ENCODE assay signal across 20 cellular contexts in genomic region chr15:78685925-78686324, GRCh38. TPM values are rescaled to one million over a fixed set of nuclear protein-coding genes. Genes with fewer than 3 reads are reported as not detected.
DNase-seq lines count a peak whose midpoint lies in the region; ATAC-seq and TF ChIP-seq lines count a peak whose summit lies in the region.
"Had no signal": no experiment of that assay in that cellular context is flagged by ENCODE, and none has a peak within 500 bp of the region (broad histone marks: within the 10 kb centered on the region; RNA-seq: fewer than 3 reads in every experiment).

No MANE protein-coding gene starts in this region.

- no peak overlapping the region for H2AK5ac ChIP-seq in mesendoderm (ENCODE audit: low read length)

- H3K4me3 ChIP-seq in GM23338 = no peak overlapping the region
- no peak overlapping the region for H3K4me3 ChIP-seq in RWPE2 (ENCODE audit: severe bottlenecking)
- no peak overlapping the region for H3K4me3 ChIP-seq in mesendoderm (ENCODE audit: low read length)
- no peak overlapping the region for H3K4me3 ChIP-seq in thymus (ENCODE audit: low read length)
- H3K4me3 ChIP-seq: HAP-1 had no signal

- no peak overlapping the region for H3K4me3 Mint-ChIP-seq in GM23338
- H3K4me3 Mint-ChIP-seq: CD4-positive, CD25-positive, alpha-beta regulatory T cell had no signal

- DNase-seq in GM23338 (ENCODE audit: low spot score) (no peak), RWPE2 (ENCODE audit: low spot score) (peak; percentile 29), mesendoderm (no peak), NCI-H524 (lab: John Stamatoyannopoulos, UW) (no peak), NCI-H2171 (lab: John Stamatoyannopoulos, UW) (no peak)
- DNase-seq: ACHN; AML-193; Caco-2; CD4-positive, CD25-positive, alpha-beta regulatory T cell; DMS153; NCI-H1092; NCI-H146; NCI-H2081 treated with DMSO at 0.1 percent for 48 hours; NCI-H510A treated with DMSO at 0.1 percent for 48 hours; SHP77 treated with DMSO at 0.1 percent for 48 hours had no signal

- H3K9ac ChIP-seq in mesendoderm (ENCODE audit: low read length) = no peak overlapping the region
- H3K9ac ChIP-seq: KMS-11 had no signal

- no peaks in the 10 kb centered on the region for H3K79me2 ChIP-seq in GM23338 (replicated peaks; ENCODE audit: insufficient read depth)
- H3K79me2 ChIP-seq in mesendoderm (ENCODE audit: control insufficient read depth, insufficient read depth, low read length) = no peaks in the 10 kb centered on the region

- no peak overlapping the region for H3K18ac ChIP-seq in mesendoderm (ENCODE audit: low read length)

- H2AFZ ChIP-seq in GM23338 = peak overlapping the region; percentile 69

- no peaks in the 10 kb centered on the region for H3K9me2 ChIP-seq in GM23338 (ENCODE audit: insufficient read depth)

- ATAC-seq in GM23338 = no peak
- ATAC-seq in RWPE2 (ENCODE audit: low read depth) = no peak
- ATAC-seq in HG03280 (IDR thresholded peaks at IDR 0.05; ENCODE audit: unreplicated experiment) = no peak

- H4K8ac ChIP-seq in mesendoderm (ENCODE audit: low read depth, low read length) = no peak overlapping the region

- H2BK5ac ChIP-seq in mesendoderm (ENCODE audit: low read length) = no peak overlapping the region

- no peaks in the 10 kb centered on the region for H3K9me3 ChIP-seq in RWPE2 (ENCODE audit: severe bottlenecking)
- H3K9me3 ChIP-seq in thymus (ENCODE audit: control insufficient read depth) = no peaks in the 10 kb centered on the region
- H3K9me3 ChIP-seq: Caco-2, HAP-1 had no signal

- H3K27ac ChIP-seq in GM23338 (ENCODE audit: low read depth) = no peak overlapping the region
- H3K27ac ChIP-seq in RWPE2 (ENCODE audit: poor library complexity, severe bottlenecking) = no peak overlapping the region
- no peak overlapping the region for H3K27ac ChIP-seq in mesendoderm (ENCODE audit: low read depth, low read length)
- peak overlapping the region; percentile 77 for H3K27ac ChIP-seq in thymus (ENCODE audit: low read depth)
- H3K27ac ChIP-seq: KMS-11 had no signal

- H3K9me3 Mint-ChIP-seq in GM23338 = no peaks in the 10 kb centered on the region; the same call in 2 of the 3 replicates

- no peak for TF ChIP-seq CTCF in GM23338 (conservative IDR thresholded peaks at IDR 0.05; ENCODE audit: low read depth in 2 of 2)
- TF ChIP-seq CTCF in RWPE2 (IDR thresholded peaks at IDR 0.05; ENCODE audit: poor library complexity, severe bottlenecking) = no peak

- H2BK15ac ChIP-seq in mesendoderm (replicated peaks; ENCODE audit: low read depth) = no peak overlapping the region

- H4K20me1 ChIP-seq in GM23338 (replicated peaks; ENCODE audit: insufficient read depth) = no peaks in the 10 kb centered on the region

- H3K23ac ChIP-seq in mesendoderm (ENCODE audit: low read length) = no peak overlapping the region

- H3K56ac ChIP-seq in mesendoderm (ENCODE audit: low read length) = peak overlapping the region; percentile 17

- H3K4ac ChIP-seq in mesendoderm (ENCODE audit: low read depth, low read length) = no peak overlapping the region

- no peaks in the 10 kb centered on the region for H3K36me3 Mint-ChIP-seq in GM23338 (ENCODE audit: low read depth)
- H3K36me3 Mint-ChIP-seq: CD4-positive, CD25-positive, alpha-beta regulatory T cell had no signal

- H3K27me3 ChIP-seq in GM23338 (ENCODE audit: insufficient read depth) (no peaks in the 10 kb centered on the region), RWPE2 (ENCODE audit: insufficient read depth, poor library complexity, severe bottlenecking) (no peaks in the 10 kb centered on the region), mesendoderm (ENCODE audit: insufficient read depth, low read length, poor library complexity) (no peaks in the 10 kb centered on the region), thymus (ENCODE audit: control insufficient read depth, insufficient read depth) (no peaks in the 10 kb centered on the region)

- H3K36me3 ChIP-seq in GM23338 (ENCODE audit: insufficient read depth) (no peaks in the 10 kb centered on the region), RWPE2 (ENCODE audit: low read depth) (no peaks in the 10 kb centered on the region), mesendoderm (ENCODE audit: control insufficient read depth, insufficient read depth, low read length) (no peaks in the 10 kb centered on the region), thymus (ENCODE audit: control insufficient read depth, insufficient read depth) (no peaks in the 10 kb centered on the region)
- H3K36me3 ChIP-seq: HAP-1 had no signal

- no peak overlapping the region for H4K5ac ChIP-seq in mesendoderm (ENCODE audit: low read length)

- no CpG with 5 or more reads among the region's 8 CpGs for WGBS in mesendoderm (ENCODE audit: extremely low coverage, insufficient coverage, low lambda C conversion rate)
- WGBS in thymus = 89% methylated on average over 8 of the region's 8 CpGs

- no peaks in the 10 kb centered on the region; the same call in 1 of the 2 replicates for H3F3A ChIP-seq in GM23338 (replicated peaks; ENCODE audit: low read depth)

- peaks cover 43% of the 10 kb centered on the region for H3K4me1 Mint-ChIP-seq in GM23338

- H2BK120ac ChIP-seq in mesendoderm (ENCODE audit: low read depth, low read length) = no peak overlapping the region

- H3K79me1 ChIP-seq in mesendoderm (ENCODE audit: low read length) = no peaks in the 10 kb centered on the region

- H3K4me2 ChIP-seq in GM23338 = peak overlapping the region; percentile 56; the same call in 1 of the 2 replicates
- no peak overlapping the region for H3K4me2 ChIP-seq in mesendoderm (ENCODE audit: low read length)
- H3K4me2 ChIP-seq: KMS-11 had no signal

- H3K27ac Mint-ChIP-seq in GM23338 = peak overlapping the region; percentile 78; the same call in 1 of the 2 replicates

- peaks cover 31% of the 10 kb centered on the region for H3K4me1 ChIP-seq in GM23338 (ENCODE audit: insufficient read depth)
- peaks cover 14% of the 10 kb centered on the region for H3K4me1 ChIP-seq in RWPE2 (ENCODE audit: insufficient read depth, poor library complexity, severe bottlenecking)
- H3K4me1 ChIP-seq in mesendoderm (ENCODE audit: control insufficient read depth, low read depth, low read length) = peaks cover 12% of the 10 kb centered on the region
- H3K4me1 ChIP-seq in thymus (ENCODE audit: control insufficient read depth, insufficient read depth, low read length) = peaks cover 18% of the 10 kb centered on the region
- H3K4me1 ChIP-seq: Caco-2, HAP-1 had no signal

- H3K27me3 Mint-ChIP-seq in GM23338 (ENCODE audit: insufficient read depth, low read depth, poor library complexity) = peaks cover 9% of the 10 kb centered on the region

TF ChIP-seq in GM23338, 12 proteins besides CTCF, POLR2A, EP300 and RAD21 (continues in another document):
- no peak for TF ChIP-seq NANOG (IDR thresholded peaks at IDR 0.05; ENCODE audit: borderline replicate concordance)
- no peak for TF ChIP-seq EZH2 (IDR thresholded peaks at IDR 0.05; ENCODE audit: low read depth, unreplicated experiment)
- TF ChIP-seq CREB1 (CRISPR knock-in tag; IDR thresholded peaks at IDR 0.05; ENCODE audit: low read depth) = no peak
- no peak for TF ChIP-seq POLR2AphosphoS5 (IDR thresholded peaks at IDR 0.05; ENCODE audit: low read depth)
- TF ChIP-seq EZH2phosphoT487 (IDR thresholded peaks at IDR 0.05; ENCODE audit: unreplicated experiment) = no peak

RNA-seq across cellular contexts. Expression of gene CHRNB4, which starts 44.9 kb away (rescaled TPM):
- total RNA-seq in GM23338 (2014; rRNA removed; shearing (Covaris generic)) = 1.0 and 1.6 TPM in 2 replicates
- polyA plus RNA-seq in GM23338 (2016; fragmentation: Nextera tagmentation; extraction: Ambion mirVana) (0.71 and 1.4 TPM in 2 replicates), thymus (0.62 TPM)
- polyA plus RNA-seq in mesendoderm (2013, experiment 1 of 2) = 0.45 TPM
- 0.52 TPM for polyA plus RNA-seq in mesendoderm (2013, experiment 2 of 2)
- total RNA-seq: CD4-positive, CD25-positive, alpha-beta regulatory T cell; MCF 10A had no signal
- polyA plus RNA-seq: CD4-positive, CD25-positive, alpha-beta regulatory T cell had no signal
